ENCODE assay signal across 16 cellular contexts in genomic region chr3:156425651-156426050, GRCh38.
DNase-seq lines count a peak whose midpoint lies in the region; ATAC-seq and TF ChIP-seq lines count a peak whose summit lies in the region.
"Had no signal": no experiment of that assay in that cellular context is flagged by ENCODE, and none has a peak within 500 bp of the region (broad histone marks: within the 10 kb centered on the region; RNA-seq: fewer than 3 reads in every experiment).

No MANE protein-coding gene starts in this region.

- H3K27ac Mint-ChIP-seq in neural progenitor cell = no peak overlapping the region
- H3K27ac Mint-ChIP-seq: CD4-positive, alpha-beta T cell; GM23338; T-helper 1 cell treated with Interleukin-12 subunit alpha and Interleukin-12 subunit beta and Interleukin-4 antibody, amounts not matched to agents 30 μg/mL and 1 μg/mL, for 36 hours had no signal

- no peaks in the 10 kb centered on the region for H3K9me3 Mint-ChIP-seq in neural progenitor cell
- H3K9me3 Mint-ChIP-seq: CD4-positive, alpha-beta T cell; GM23338; T-helper 1 cell treated with Interleukin-12 subunit alpha and Interleukin-12 subunit beta and Interleukin-4 antibody, amounts not matched to agents 30 μg/mL and 1 μg/mL, for 36 hours had no signal

- H3K36me3 Mint-ChIP-seq in neural progenitor cell = no peaks in the 10 kb centered on the region

- H3K27me3 Mint-ChIP-seq in neural progenitor cell (ENCODE audit: insufficient read depth, low read depth) = peaks cover 3% of the 10 kb centered on the region
- H3K27me3 Mint-ChIP-seq: CD4-positive, alpha-beta T cell had no signal

- no peak overlapping the region for H3K9ac ChIP-seq in BLaER1 treated with 17β-estradiol and CSF1 and Interleukin-3, amounts not matched to agents 10 nM and 100 nM
- H3K9ac ChIP-seq in neural progenitor cell = no peak overlapping the region

- H3K27ac ChIP-seq in BLaER1 treated with 17β-estradiol and CSF1 and Interleukin-3, amounts not matched to agents 10 nM and 100 nM = no peak overlapping the region
- H3K27ac ChIP-seq in neural progenitor cell (no peak overlapping the region), ovary (no peak overlapping the region)

- intact Hi-C loops in ovary (cut with DNase I) (no loop called here), Right ventricle myocardium inferior (cut with DNase I) (no loop called here)

- no peaks in the 10 kb centered on the region for H3K9me3 ChIP-seq in BLaER1 treated with 17β-estradiol and CSF1 and Interleukin-3, amounts not matched to agents 10 nM and 100 nM (replicated peaks in 1 of 11)
- H3K9me3 ChIP-seq in neural progenitor cell (ENCODE audit: low read depth) (no peaks in the 10 kb centered on the region), ovary (no peaks in the 10 kb centered on the region)

- no peaks in the 10 kb centered on the region for H4K20me1 ChIP-seq in BLaER1 treated with 17β-estradiol and CSF1 and Interleukin-3, amounts not matched to agents 10 nM and 100 nM
- H4K20me1 ChIP-seq in neural progenitor cell (ENCODE audit: low read depth) = no peaks in the 10 kb centered on the region

- WGBS in ovary, 3 donors = 71 to 76% (median 74%) methylated on average over 6 of the region's 6 CpGs

- H2AFZ ChIP-seq in neural progenitor cell (replicated peaks) = no peak overlapping the region
- H2AFZ ChIP-seq: GM23338 had no signal

- peaks cover 0 to 29% (median 19%) of the 10 kb centered on the region in 10 experiments; a peak in 16 of 20 replicates for H3K4me1 ChIP-seq in BLaER1 treated with 17β-estradiol and CSF1 and Interleukin-3, amounts not matched to agents 10 nM and 100 nM
- H3K4me1 ChIP-seq in neural progenitor cell (no peaks in the 10 kb centered on the region), ovary (ENCODE audit: insufficient read depth) (no peaks in the 10 kb centered on the region)

- no peak for TF ChIP-seq POLR2A in ovary (IDR thresholded peaks at IDR 0.05)

- no peaks in the 10 kb centered on the region for H3K27me3 ChIP-seq in BLaER1 treated with 17β-estradiol and CSF1 and Interleukin-3, amounts not matched to agents 10 nM and 100 nM
- H3K27me3 ChIP-seq in neural progenitor cell (no peaks in the 10 kb centered on the region), ovary (no peaks in the 10 kb centered on the region)

- peak; percentile 76 for DNase-seq in NCI-H128 (lab: John Stamatoyannopoulos, UW; ENCODE audit: unreplicated experiment)
- DNase-seq in NCI-H524 (lab: John Stamatoyannopoulos, UW) = peak; percentile 99
- no peak for DNase-seq in neural progenitor cell (ENCODE audit: low spot score)
- DNase-seq in ovary = no peak
- no peak for DNase-seq in Right ventricle myocardium inferior (ENCODE audit: missing footprints)
- DNase-seq: CD4-positive, alpha-beta T cell; GDM1; NCI-H146; NCI-H510A; SIG-M5 had no signal

- TF ChIP-seq EP300 in ovary (IDR thresholded peaks at IDR 0.05) = no peak

- H3K4me3 ChIP-seq in BLaER1 treated with 17β-estradiol and CSF1 and Interleukin-3, amounts not matched to agents 10 nM and 100 nM = no peak overlapping the region
- H3K4me3 ChIP-seq in neural progenitor cell = no peak overlapping the region
- no peak overlapping the region for H3K4me3 ChIP-seq in ovary
- H3K4me3 ChIP-seq: GM12878, GM23338 had no signal

- H3K4me1 Mint-ChIP-seq in neural progenitor cell = peaks cover 22% of the 10 kb centered on the region
- H3K4me1 Mint-ChIP-seq: GM23338 had no signal

- TF ChIP-seq CTCF in neural progenitor cell (IDR thresholded peaks at IDR 0.05) (no peak), ovary (IDR thresholded peaks at IDR 0.05) (no peak)

- ATAC-seq in GM18909 (IDR thresholded peaks at IDR 0.05; ENCODE audit: poor library complexity, unreplicated experiment) (no peak), Right ventricle myocardium inferior (no peak)
- ATAC-seq: GM12878, GM23338, HCT116 had no signal

- no peaks in the 10 kb centered on the region for H3K79me2 ChIP-seq in neural progenitor cell (ENCODE audit: low read depth)

- H3K4me3 Mint-ChIP-seq in neural progenitor cell = peak overlapping the region; percentile 10
- H3K4me3 Mint-ChIP-seq: CD4-positive, alpha-beta T cell; GM23338; T-helper 1 cell treated with Interleukin-12 subunit alpha and Interleukin-12 subunit beta and Interleukin-4 antibody, amounts not matched to agents 30 μg/mL and 1 μg/mL, for 36 hours had no signal

- no peaks in the 10 kb centered on the region for H3K36me3 ChIP-seq in BLaER1 treated with 17β-estradiol and CSF1 and Interleukin-3, amounts not matched to agents 10 nM and 100 nM
- H3K36me3 ChIP-seq in neural progenitor cell (no peaks in the 10 kb centered on the region), ovary (no peaks in the 10 kb centered on the region)

- H3K4me2 ChIP-seq in BLaER1 treated with 17β-estradiol and CSF1 and Interleukin-3, amounts not matched to agents 10 nM and 100 nM = peak overlapping the region in 10 of 11 experiments; percentile 6 to 76 (median 68); a peak in 19 of 22 replicates
- no peak overlapping the region for H3K4me2 ChIP-seq in neural progenitor cell
- H3K4me2 ChIP-seq: GM23338 had no signal

- no peaks in the 10 kb centered on the region for H3F3A ChIP-seq in neural progenitor cell (ENCODE audit: low read depth)

Comparison
In these comparisons a context has a peak if more than half of its experiments do, and no peak if none do; other contexts are left out.
1. DNase-seq: peak in NCI-H128 (single experiment) and NCI-H524 (2 of 2); none in neural progenitor cell (single experiment), ovary (0 of 5) and Right ventricle myocardium inferior (single experiment).